ENCODE assay signal across 17 cellular contexts in genomic region chr12:62774794-62775193, GRCh38.
"Had no signal": no experiment of that assay in that cellular context is flagged by ENCODE, and none has a peak within 500 bp of the region (broad histone marks: within the 10 kb centered on the region; RNA-seq: fewer than 3 reads in every experiment).

No MANE protein-coding gene starts in this region.

- H3K27ac Mint-ChIP-seq: activated CD8-positive, alpha-beta memory T cell treated with anti-CD3 and anti-CD28 coated beads, Interleukin-2, amount 10 ng/mL, durations not matched to agents 7 days and 5 days; activated naive CD4-positive, alpha-beta T cell treated with anti-CD3 and anti-CD28 coated beads, Interleukin-2, amount 50 U/mL, for 72 hours; activated T-cell treated with anti-CD3 and anti-CD28 coated beads, Interleukin-2, amount 50 U/mL, for 24 hours; dendritic cell treated with granulocyte-macrophage colony-stimulating factor and Interleukin-4, amounts not matched to agents 40 ng/mL and 50 ng/mL, for 4 days; effector memory CD8-positive, alpha-beta T cell; type B pancreatic cell had no signal

- H3K9me3 Mint-ChIP-seq: activated naive CD4-positive, alpha-beta T cell treated with anti-CD3 and anti-CD28 coated beads, Interleukin-2, amount 50 U/mL, for 72 hours; activated T-cell treated with anti-CD3 and anti-CD28 coated beads, Interleukin-2, amount 50 U/mL, for 24 hours; effector memory CD8-positive, alpha-beta T cell; type B pancreatic cell had no signal

- FAIRE-seq: kidney had no signal

- H3K79me2 ChIP-seq: hepatocyte had no signal

- ATAC-seq: activated CD8-positive, alpha-beta memory T cell treated with anti-CD3 and anti-CD28 coated beads, Interleukin-2, amount 10 ng/mL, durations not matched to agents 7 days and 5 days; activated naive CD4-positive, alpha-beta T cell treated with anti-CD3 and anti-CD28 coated beads, Interleukin-2, amount 50 U/mL, for 72 hours; body of pancreas; effector memory CD8-positive, alpha-beta T cell had no signal

- H3K27me3 ChIP-seq: body of pancreas, hepatocyte had no signal

- H3K27ac ChIP-seq: body of pancreas, hepatocyte had no signal

- H2AFZ ChIP-seq: hepatocyte had no signal

- H3K4me3 ChIP-seq: body of pancreas, hepatocyte had no signal

- H3K9me3 ChIP-seq: body of pancreas had no signal

- H3K27me3 Mint-ChIP-seq: activated CD8-positive, alpha-beta memory T cell treated with anti-CD3 and anti-CD28 coated beads, Interleukin-2, amount 10 ng/mL, durations not matched to agents 7 days and 5 days; activated T-cell treated with anti-CD3 and anti-CD28 coated beads, Interleukin-2, amount 50 U/mL, for 24 hours; effector memory CD8-positive, alpha-beta T cell; type B pancreatic cell had no signal

- H3K4me1 ChIP-seq: body of pancreas had no signal

- H3K4me1 Mint-ChIP-seq: activated CD8-positive, alpha-beta memory T cell treated with anti-CD3 and anti-CD28 coated beads, Interleukin-2, amount 10 ng/mL, durations not matched to agents 7 days and 5 days had no signal

- DNase-seq: activated CD4-positive, alpha-beta T cell treated with anti-CD3 and anti-CD28 coated beads for 1 hour; activated CD4-positive, alpha-beta T cell treated with anti-CD3 and anti-CD28 coated beads, Interleukin-2, amount 50 U/mL, for 48 hours; activated CD8-positive, alpha-beta memory T cell treated with anti-CD3 and anti-CD28 coated beads, Interleukin-2, amount 10 ng/mL, durations not matched to agents 7 days and 5 days; activated effector memory CD4-positive, alpha-beta T cell treated with anti-CD3 and anti-CD28 coated beads, Interleukin-2, amount 50 U/mL, for 16 hours; activated T-cell treated with anti-CD3 and anti-CD28 coated beads, Interleukin-2, amount 50 U/mL, for 24 hours; amniotic stem cell; body of pancreas; cerebellar nuclear complex; effector memory CD8-positive, alpha-beta T cell; kidney; mesendoderm; stimulated activated CD4-positive, alpha-beta T cell treated with anti-CD3 and anti-CD28 coated beads, Interleukin-12 subunit alpha, Interleukin-12 subunit beta, amount 100 ng/mL, for 4 hours; stimulated activated naive CD4-positive, alpha-beta T cell treated with Interleukin-2 at 50 U/mL for 16 hours had no signal

- H3K36me3 Mint-ChIP-seq: activated CD8-positive, alpha-beta memory T cell treated with anti-CD3 and anti-CD28 coated beads, Interleukin-2, amount 10 ng/mL, durations not matched to agents 7 days and 5 days; activated naive CD4-positive, alpha-beta T cell treated with anti-CD3 and anti-CD28 coated beads, Interleukin-2, amount 50 U/mL, for 72 hours had no signal

- H3K4me2 ChIP-seq: hepatocyte had no signal

- H3K4me3 Mint-ChIP-seq: activated CD8-positive, alpha-beta memory T cell treated with anti-CD3 and anti-CD28 coated beads, Interleukin-2, amount 10 ng/mL, durations not matched to agents 7 days and 5 days; activated T-cell treated with anti-CD3 and anti-CD28 coated beads, Interleukin-2, amount 50 U/mL, for 24 hours; dendritic cell treated with granulocyte-macrophage colony-stimulating factor and Interleukin-4, amounts not matched to agents 40 ng/mL and 50 ng/mL, for 4 days; effector memory CD8-positive, alpha-beta T cell; type B pancreatic cell had no signal
